14 cellular contexts compared by ENCODE assay signal in the genomic region with DNA sequence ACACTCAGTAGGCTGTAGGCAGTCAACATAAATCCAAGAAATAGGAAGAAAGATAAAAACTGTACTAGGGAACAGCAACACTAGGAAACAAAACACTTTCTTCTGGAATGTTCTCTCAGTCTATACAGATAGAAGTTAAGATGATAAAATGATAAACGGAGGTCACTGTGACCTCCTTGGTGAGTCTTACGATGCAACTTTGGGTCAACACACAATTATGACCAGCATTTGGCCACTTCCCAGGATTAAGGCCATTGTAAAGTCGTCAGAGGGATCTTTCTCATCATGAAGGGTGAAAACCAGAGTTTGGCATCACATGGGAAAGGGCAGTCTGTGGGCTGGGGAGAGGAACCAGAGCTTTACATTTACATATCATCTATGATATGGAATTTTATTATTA. TPM values are rescaled to one million over a fixed set of nuclear protein-coding genes. Genes with fewer than 3 reads are reported as not detected.
"Had no signal": no experiment of that assay in that cellular context is flagged by ENCODE, and none has a peak within 500 bp of the region (broad histone marks: within the 10 kb centered on the region; RNA-seq: fewer than 3 reads in every experiment).

No MANE protein-coding gene starts in this region.

- H3K36me3 Mint-ChIP-seq: activated naive CD8-positive, alpha-beta T cell treated with anti-CD3 and anti-CD28 coated beads, Interleukin-2, amount 10 ng/mL, durations not matched to agents 7 days and 5 days had no signal

- H3K27ac Mint-ChIP-seq: activated CD8-positive, alpha-beta T cell treated with anti-CD3 and anti-CD28 coated beads for 36 hours; activated naive CD8-positive, alpha-beta T cell treated with anti-CD3 and anti-CD28 coated beads, Interleukin-2, amount 10 ng/mL, durations not matched to agents 7 days and 5 days; stimulated activated naive CD8-positive, alpha-beta T cell treated with anti-CD3 and anti-CD28 coated beads, Interleukin-15, amount 100 ng/mL, for 72 hours; T-helper 2 cell treated with Interferon-gamma antibody and Interleukin-4, amounts not matched to agents 5 μg/mL and 100 μg/mL, for 36 hours had no signal

- H3K4me1 Mint-ChIP-seq: activated naive CD8-positive, alpha-beta T cell treated with anti-CD3 and anti-CD28 coated beads, Interleukin-2, amount 10 ng/mL, durations not matched to agents 7 days and 5 days; stimulated activated naive CD8-positive, alpha-beta T cell treated with anti-CD3 and anti-CD28 coated beads, Interleukin-15, amount 100 ng/mL, for 72 hours had no signal

- H3K4me3 Mint-ChIP-seq: activated CD8-positive, alpha-beta T cell treated with anti-CD3 and anti-CD28 coated beads for 36 hours; activated naive CD8-positive, alpha-beta T cell treated with anti-CD3 and anti-CD28 coated beads, Interleukin-2, amount 10 ng/mL, durations not matched to agents 7 days and 5 days; stimulated activated naive CD8-positive, alpha-beta T cell treated with anti-CD3 and anti-CD28 coated beads, Interleukin-15, amount 100 ng/mL, for 72 hours; T-helper 2 cell treated with Interferon-gamma antibody and Interleukin-4, amounts not matched to agents 5 μg/mL and 100 μg/mL, for 36 hours had no signal

- ATAC-seq: activated CD8-positive, alpha-beta T cell treated with anti-CD3 and anti-CD28 coated beads for 36 hours; stimulated activated naive CD8-positive, alpha-beta T cell treated with anti-CD3 and anti-CD28 coated beads, Interleukin-15, amount 100 ng/mL, for 72 hours had no signal

- DNase-seq: activated CD4-positive, alpha-beta T cell treated with anti-CD3 and anti-CD28 coated beads for 1 hour; activated CD8-positive, alpha-beta memory T cell treated with anti-CD3 and anti-CD28 coated beads, Interleukin-2, amount 50 U/mL, for 48 hours; activated CD8-positive, alpha-beta T cell treated with anti-CD3 and anti-CD28 coated beads for 36 hours; activated naive CD8-positive, alpha-beta T cell treated with anti-CD3 and anti-CD28 coated beads, Interleukin-2, amount 10 ng/mL, durations not matched to agents 7 days and 5 days; caudate nucleus; effector CD4-positive, alpha-beta T cell; head of caudate nucleus; pancreas; stimulated activated CD4-positive, alpha-beta T cell treated with anti-CD3 and anti-CD28 coated beads, Interleukin-15, amount 100 ng/mL, for 24 hours; stimulated activated CD4-positive, alpha-beta T cell treated with anti-CD3 and anti-CD28 coated beads, Interleukin-4, amount 100 ng/mL, for 24 hours; stimulated activated naive CD8-positive, alpha-beta T cell treated with anti-CD3 and anti-CD28 coated beads, Interleukin-15, amount 100 ng/mL, for 72 hours; testis; upper lobe of right lung had no signal

- H3K9me3 Mint-ChIP-seq: activated CD8-positive, alpha-beta T cell treated with anti-CD3 and anti-CD28 coated beads for 36 hours; activated naive CD8-positive, alpha-beta T cell treated with anti-CD3 and anti-CD28 coated beads, Interleukin-2, amount 10 ng/mL, durations not matched to agents 7 days and 5 days; stimulated activated naive CD8-positive, alpha-beta T cell treated with anti-CD3 and anti-CD28 coated beads, Interleukin-15, amount 100 ng/mL, for 72 hours; T-helper 2 cell treated with Interferon-gamma antibody and Interleukin-4, amounts not matched to agents 5 μg/mL and 100 μg/mL, for 36 hours had no signal

RNA-seq across cellular contexts. Expression of a gene that starts 59.9 kb away (rescaled TPM):
- total RNA-seq: activated CD8-positive, alpha-beta T cell treated with anti-CD3 and anti-CD28 coated beads for 36 hours; activated naive CD8-positive, alpha-beta T cell treated with anti-CD3 and anti-CD28 coated beads, Interleukin-2, amount 10 ng/mL, durations not matched to agents 7 days and 5 days had no signal
